In the genomic region with DNA sequence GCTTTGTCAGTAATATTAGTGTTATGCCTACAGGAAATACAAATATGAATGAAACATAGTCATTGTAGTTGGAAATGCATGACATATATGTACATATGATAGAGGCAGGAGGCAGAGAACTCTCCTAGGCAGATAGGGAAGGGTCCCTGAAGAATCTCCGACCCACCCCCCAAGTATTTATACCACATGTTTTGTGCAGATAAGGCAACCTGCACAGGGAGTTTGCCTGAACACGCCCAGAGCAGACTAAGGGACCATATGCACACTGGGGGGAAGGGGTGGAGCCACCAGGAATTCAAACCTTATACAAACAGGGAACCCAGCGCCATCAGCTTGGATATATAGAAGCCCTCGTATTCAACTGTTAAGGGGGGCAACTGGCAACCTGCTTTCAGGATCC, we compare ENCODE assay signal across 25 cellular contexts.
"Had no signal": no experiment of that assay in that cellular context is flagged by ENCODE, and none has a peak within 500 bp of the region (broad histone marks: within the 10 kb centered on the region; RNA-seq: fewer than 3 reads in every experiment).

No MANE protein-coding gene starts in this region.

- DNase-seq: KBM-7; MV-4-11; NCI-H1048; NCI-H1105; NCI-H1417; NCI-H1436 treated with DMSO at 0.1 percent for 48 hours; NCI-H1694; NCI-H187 treated with DMSO at 0.1 percent for 48 hours; NCI-H2029 treated with DMSO at 0.1 percent for 48 hours; NCI-H226; NCI-H446; NCI-H510A; NCI-H524 treated with DMSO at 0.1 percent for 48 hours; NCI-H69; NCI-H774; NK-92 treated with Interleukin-12 subunit alpha and Interleukin-12 subunit beta, amount 100 ng/mL, for 24 hours; PC-3; SHP77; SK-N-SH; SW 1271; T-cell had no signal

- H3K9ac ChIP-seq: SK-N-SH had no signal

- ATAC-seq: HepG2, Panc1, PC-3, T-cell had no signal

- H3K36me3 Mint-ChIP-seq: IgD-negative memory B cell, T-cell had no signal

- H3K27ac ChIP-seq: RWPE1 had no signal

- H3K4me1 Mint-ChIP-seq: T-cell had no signal

- H3K27ac Mint-ChIP-seq: IgD-negative memory B cell, T-cell had no signal

- H3K4me3 Mint-ChIP-seq: IgD-negative memory B cell, T-cell had no signal

- H3K27me3 Mint-ChIP-seq: IgD-negative memory B cell, T-cell had no signal

- H3K9me3 ChIP-seq: SK-N-SH had no signal

- H3K4me2 ChIP-seq: SK-N-SH had no signal
